24 cellular contexts compared by ENCODE assay signal in the genomic region with DNA sequence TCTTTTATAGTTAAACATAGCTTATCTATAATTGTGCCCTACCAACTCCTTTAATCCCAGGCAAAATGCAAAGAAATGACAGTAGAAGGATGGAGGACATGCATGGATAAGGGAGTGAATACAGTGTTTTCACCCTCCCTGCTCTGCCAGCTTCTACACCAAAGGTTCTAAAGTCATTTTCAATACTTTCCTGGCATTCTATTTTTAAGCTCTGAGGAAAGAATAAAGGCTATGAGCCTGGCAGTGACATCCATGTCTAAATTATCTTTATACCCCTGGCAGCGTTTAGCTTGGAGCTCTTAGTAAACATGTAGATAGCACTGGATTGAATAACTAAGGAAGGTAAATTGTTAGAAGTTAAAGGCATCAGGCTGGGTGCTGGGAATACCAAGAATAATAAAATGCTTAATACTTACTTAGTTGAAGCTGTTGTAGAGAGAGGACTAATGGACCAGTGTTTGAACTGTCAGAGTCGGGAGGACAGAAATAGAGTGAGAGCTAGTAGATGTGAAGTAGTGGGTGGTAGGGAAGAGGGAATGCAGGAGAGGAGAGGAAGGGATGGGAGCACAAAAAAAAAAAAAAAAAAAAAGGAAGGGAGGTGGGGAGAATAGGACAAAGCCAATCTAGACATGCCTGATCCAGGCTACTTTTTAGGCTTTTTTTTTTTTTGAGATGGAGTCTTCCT.
"Had no signal": no experiment of that assay in that cellular context is flagged by ENCODE, and none has a peak within 500 bp of the region (broad histone marks: within the 10 kb centered on the region; RNA-seq: fewer than 3 reads in every experiment).

No MANE protein-coding gene starts in this region.

- H3K27ac ChIP-seq: ascending aorta, breast epithelium, cardiac muscle cell, coronary artery had no signal

- ATAC-seq: activated naive CD4-positive, alpha-beta T cell treated with anti-CD3 and anti-CD28 coated beads, Interleukin-2, amount 50 U/mL, for 72 hours; activated T-cell treated with anti-CD3 and anti-CD28 coated beads, Interleukin-2, amount 50 U/mL, for 72 hours; esophagus mucosa had no signal

- H3K36me3 ChIP-seq: breast epithelium, cardiac muscle cell had no signal

- H3K27me3 ChIP-seq: ascending aorta, breast epithelium, cardiac muscle cell, dorsolateral prefrontal cortex had no signal

- DNase-seq: activated CD4-positive, alpha-beta memory T cell treated with anti-CD3 and anti-CD28 coated beads, Interleukin-2, amount 10 ng/mL, durations not matched to agents 7 days and 5 days; activated CD4-positive, alpha-beta T cell treated with anti-CD3 and anti-CD28 coated beads for 1 hour; activated CD4-positive, alpha-beta T cell treated with anti-CD3 and anti-CD28 coated beads for 4 hours; activated CD4-positive, alpha-beta T cell treated with anti-CD3 and anti-CD28 coated beads, Interleukin-2, amount 10 ng/mL, durations not matched to agents 7 days and 5 days; activated CD4-positive, alpha-beta T cell treated with anti-CD3 and anti-CD28 coated beads, Interleukin-2, amount 50 U/mL, for 4 hours; activated CD8-positive, alpha-beta memory T cell treated with anti-CD3 and anti-CD28 coated beads, Interleukin-2, amount 50 U/mL, for 48 hours; activated gamma-delta T cell; activated naive CD4-positive, alpha-beta T cell; activated naive CD4-positive, alpha-beta T cell treated with anti-CD3 and anti-CD28 coated beads, Interleukin-2, amount 10 ng/mL, durations not matched to agents 7 days and 5 days; activated naive CD8-positive, alpha-beta T cell treated with anti-CD3 and anti-CD28 coated beads, Interleukin-2, amount 10 ng/mL, durations not matched to agents 7 days and 5 days; activated T-cell treated with anti-CD3 and anti-CD28 coated beads for 4 hours; activated T-cell treated with anti-CD3 and anti-CD28 coated beads, Interleukin-2, amount 50 U/mL, for 24 hours; activated T-cell treated with anti-CD3 and anti-CD28 coated beads, Interleukin-2, amount 50 U/mL, for 72 hours; dorsolateral prefrontal cortex; effector memory CD4-positive, alpha-beta T cell; endodermal cell; foreskin fibroblast; T-helper 2 cell had no signal

- H3K4me1 ChIP-seq: ascending aorta, breast epithelium had no signal

- H3K4me3 ChIP-seq: ascending aorta, breast epithelium, cardiac muscle cell, coronary artery, dorsolateral prefrontal cortex had no signal
